In genomic region chrX:120749141-120749846, GRCh38 we compare ENCODE assay signal across 7 cellular contexts.
DNase-seq lines count a peak whose midpoint lies in the region; ATAC-seq lines count a peak whose summit lies in the region.

No MANE protein-coding gene starts in this region.

- no peak overlapping the region for H3K4me3 ChIP-seq in trophoblast cell (ENCODE audit: low read depth, low read length)

- H3K27ac ChIP-seq in trophoblast cell (ENCODE audit: low read depth, low read length) = no peak overlapping the region

- no peaks in the 10 kb centered on the region for H3K36me3 ChIP-seq in trophoblast cell (ENCODE audit: control insufficient read depth in 1 of 2, insufficient read depth in 2 of 2, low read length in 2 of 2)

- H4K12ac ChIP-seq in trophoblast cell (ENCODE audit: low read depth, low read length) = no peak overlapping the region

- peaks cover 3 to 5% of the 10 kb centered on the region in 2 experiments for H3K4me1 ChIP-seq in trophoblast cell (ENCODE audit: control insufficient read depth in 1 of 2, insufficient read depth in 2 of 2, low read length in 2 of 2)

- H2AK5ac ChIP-seq in trophoblast cell (ENCODE audit: low read length) = no peak overlapping the region

- no peak overlapping the region for H4K91ac ChIP-seq in trophoblast cell (ENCODE audit: low read depth, low read length)

- no peaks in the 10 kb centered on the region for H3K9me3 ChIP-seq in trophoblast cell (ENCODE audit: insufficient read depth, low read depth, low read length)

- H2AFZ ChIP-seq in trophoblast cell (ENCODE audit: insufficient read depth, low read length, poor library complexity) = no peak overlapping the region

- no peak overlapping the region for H3K18ac ChIP-seq in trophoblast cell (ENCODE audit: low read length)

- no peak overlapping the region for H3K4me2 ChIP-seq in trophoblast cell (ENCODE audit: low read length)

- H3K23ac ChIP-seq in trophoblast cell (ENCODE audit: low read length) = no peak overlapping the region

- no peak overlapping the region for H2BK5ac ChIP-seq in trophoblast cell (ENCODE audit: low read depth, low read length, poor library complexity)

- no peak overlapping the region for H2BK12ac ChIP-seq in trophoblast cell (ENCODE audit: low read length)

- no peaks in the 10 kb centered on the region for H3K27me3 ChIP-seq in trophoblast cell (ENCODE audit: insufficient read depth, low read length)

- no peak overlapping the region for H3K4ac ChIP-seq in trophoblast cell (ENCODE audit: low read depth, low read length)

- intact Hi-C loops in left ventricle myocardium superior (cut with micrococcal nuclease) = no loop called here

- H4K8ac ChIP-seq in trophoblast cell (ENCODE audit: low read depth, low read length) = no peak overlapping the region

- H3K79me2 ChIP-seq in trophoblast cell (ENCODE audit: control insufficient read depth, insufficient read depth, low read length, poor library complexity) = no peaks in the 10 kb centered on the region

- DNase-seq in NCI-H345 (lab: John Stamatoyannopoulos, UW) = peak; percentile 80
- DNase-seq in trophoblast cell = peak; percentile 12 to 73
- no peak for DNase-seq in Ammon's horn (ENCODE audit: low spot score)
- no peak for DNase-seq in left ventricle myocardium superior

- H3K9ac ChIP-seq in trophoblast cell (ENCODE audit: low read length) = no peak overlapping the region

- H3K14ac ChIP-seq in trophoblast cell (ENCODE audit: low read length) = no peak overlapping the region

- H2BK120ac ChIP-seq in trophoblast cell (ENCODE audit: insufficient read depth, low read length, poor library complexity) = no peak overlapping the region

- H3K79me1 ChIP-seq in trophoblast cell (ENCODE audit: low read length) = peaks cover 2% of the 10 kb centered on the region

- ATAC-seq in GM19043 (IDR thresholded peaks at IDR 0.05; ENCODE audit: low read depth, unreplicated experiment) (peak; percentile 93), HG02981 (IDR thresholded peaks at IDR 0.05; ENCODE audit: unreplicated experiment) (peak; percentile 79), left ventricle myocardium superior (no peak)
- ATAC-seq in activated CD4-positive, CD25-positive, alpha-beta regulatory T cell treated with anti-CD3 and anti-CD28 coated beads, Interleukin-2, amount 50 U/mL, for 24 hours = no peak

- WGBS in trophoblast cell (ENCODE audit: extremely low coverage, insufficient coverage, insufficient read length) = no CpG with 5 or more reads among the region's 4 CpGs

Comparison
In these comparisons a context has a peak if more than half of its experiments do, and no peak if none do; other contexts are left out.
1. ATAC-seq: peak in GM19043 (single experiment) and HG02981 (single experiment); none in activated CD4-positive, CD25-positive, alpha-beta regulatory T cell treated with anti-CD3 and anti-CD28 coated beads, Interleukin-2, amount 50 U/mL, for 24 hours (0 of 2) and left ventricle myocardium superior (single experiment).
2. DNase-seq: peak in NCI-H345 (single experiment) and trophoblast cell (2 of 2); none in Ammon's horn (single experiment) and left ventricle myocardium superior (single experiment).